1 cellular context compared by ENCODE assay signal in the genomic region with DNA sequence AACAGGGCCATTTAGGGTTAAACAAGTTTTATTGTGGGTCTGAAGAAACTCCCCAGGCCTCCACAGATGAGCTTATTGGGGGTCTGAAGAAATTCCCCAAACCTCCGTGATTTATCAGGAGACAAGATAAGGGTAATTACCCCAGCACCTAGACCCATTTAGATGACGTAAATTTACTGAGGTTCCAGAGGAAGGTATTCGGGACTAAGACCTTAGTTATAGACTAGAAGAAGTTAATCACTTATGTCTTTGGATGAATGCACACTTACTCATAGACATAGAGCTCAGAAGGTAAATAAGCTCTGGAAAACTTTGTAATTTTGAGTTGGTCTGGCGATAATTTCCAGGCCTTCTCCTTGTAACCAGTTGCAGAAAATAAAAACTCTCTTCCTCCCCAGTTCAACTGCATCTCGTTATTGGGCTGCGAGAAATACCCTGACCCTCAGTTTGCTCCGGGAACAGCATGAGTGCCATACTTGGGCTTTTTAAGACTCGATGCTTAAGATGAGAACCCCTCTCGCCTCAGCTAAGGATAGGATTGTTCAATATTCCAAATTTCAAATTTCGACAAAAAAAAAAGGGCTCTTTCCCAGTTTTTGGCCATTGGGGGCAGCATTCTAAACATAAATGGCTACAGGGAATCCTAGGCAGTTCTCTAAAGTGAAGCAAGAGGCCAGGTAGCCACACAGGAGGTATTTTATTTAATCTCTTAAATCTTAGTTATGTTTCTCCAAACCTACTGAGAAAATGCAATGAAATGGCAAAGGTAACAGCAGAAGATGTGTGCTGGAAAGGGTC.
TF ChIP-seq lines count a peak whose summit lies in the region.

No MANE protein-coding gene starts in this region.

TF ChIP-seq in GM23338, 12 proteins besides CTCF, POLR2A, EP300 and RAD21 (continued from another document):
- no peak for TF ChIP-seq ZNF462 (CRISPR knock-in tag; IDR thresholded peaks at IDR 0.05)
